Comparison of ENCODE assay signal across 11 cellular contexts in the genomic region with DNA sequence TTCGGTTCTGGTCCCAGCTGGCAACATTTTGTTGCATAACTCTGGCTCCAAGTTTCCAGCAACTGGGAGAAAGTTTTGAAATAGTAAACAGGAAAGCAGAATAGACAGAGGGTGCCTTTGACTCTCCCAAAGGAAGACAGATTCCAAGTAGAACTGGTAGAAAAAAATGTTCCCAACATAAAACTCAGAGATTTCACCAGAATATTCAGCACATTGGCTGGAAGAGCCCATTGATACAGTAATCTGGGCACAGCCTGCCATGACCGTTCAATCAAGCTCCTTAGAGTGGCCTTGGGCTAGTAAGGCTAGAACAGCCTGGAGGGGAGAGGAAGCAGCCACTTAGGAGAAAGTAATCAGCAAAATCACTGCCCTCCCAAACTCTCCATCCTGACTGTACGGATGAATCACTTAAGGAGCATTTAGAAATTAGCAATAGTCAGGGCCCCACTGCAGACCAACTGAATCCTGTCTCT.
DNase-seq lines count a peak whose midpoint lies in the region; ATAC-seq and TF ChIP-seq lines count a peak whose summit lies in the region.
"Had no signal": no experiment of that assay in that cellular context is flagged by ENCODE, and none has a peak within 500 bp of the region (broad histone marks: within the 10 kb centered on the region; RNA-seq: fewer than 3 reads in every experiment).

No MANE protein-coding gene starts in this region.

- peak overlapping the region; percentile 50 for H3K27ac ChIP-seq in layer of hippocampus (ENCODE audit: low read depth, low read length)
- H3K27ac ChIP-seq in CD4-positive, alpha-beta memory T cell (ENCODE audit: low read depth, low read length) = no peak overlapping the region

- no peaks in the 10 kb centered on the region for H3K9me3 Mint-ChIP-seq in CD4-positive, alpha-beta memory T cell

- no peaks in the 10 kb centered on the region for H3K9me3 ChIP-seq in CD4-positive, alpha-beta memory T cell (ENCODE audit: control insufficient read depth in 1 of 2, low read length in 2 of 2)

- peaks cover 19 to 48% (median 24%) of the 10 kb centered on the region in 4 donors for H3K4me1 Mint-ChIP-seq in CD4-positive, alpha-beta memory T cell
- H3K4me1 Mint-ChIP-seq: WTC11 had no signal

- TF ChIP-seq CTCF in choroid plexus epithelial cell (conservative IDR thresholded peaks at IDR 0.05; ENCODE audit: low read depth, low read length) = no peak

- DNase-seq in HT1080 (ENCODE audit: low read depth) = peak; percentile 81
- DNase-seq in choroid plexus epithelial cell (ENCODE audit: low read depth) = peak; percentile 57
- peak; percentile 71 for DNase-seq in stromal cell of bone marrow (ENCODE audit: low read depth)
- no peak for DNase-seq in cortex of kidney (lab: John Stamatoyannopoulos, UW)
- DNase-seq in activated T-cell treated with anti-CD3 and anti-CD28 coated beads, Interleukin-2, amount 50 U/mL, for 1 hour = no peak
- no peak for DNase-seq in CD4-positive, alpha-beta memory T cell
- DNase-seq: activated naive CD4-positive, alpha-beta T cell; naive thymus-derived CD8-positive, alpha-beta T cell had no signal

- peaks cover 19% of the 10 kb centered on the region for H3K4me1 ChIP-seq in CD4-positive, alpha-beta memory T cell (ENCODE audit: insufficient read depth, low read length)

- no peaks in the 10 kb centered on the region for H3K36me3 ChIP-seq in CD4-positive, alpha-beta memory T cell (ENCODE audit: insufficient read depth, low read length)

- CTCF ChIA-PET in CD4-positive, alpha-beta memory T cell (lab: Charles Lee; ENCODE audit: partially characterized antibody) = no interaction called here

- POLR2A ChIA-PET in CD4-positive, alpha-beta memory T cell (lab: Charles Lee; ENCODE audit: partially characterized antibody) = no interaction called here

- no peaks in the 10 kb centered on the region for H3K27me3 ChIP-seq in layer of hippocampus (ENCODE audit: control insufficient read depth, insufficient read depth, low read length)
- no peaks in the 10 kb centered on the region for H3K27me3 ChIP-seq in CD4-positive, alpha-beta memory T cell (ENCODE audit: insufficient read depth, low read length)

- intact Hi-C loops in CD4-positive, alpha-beta memory T cell (cut with micrococcal nuclease) = no loop called here

- no peak overlapping the region for H3K27ac Mint-ChIP-seq in CD4-positive, alpha-beta memory T cell
- H3K27ac Mint-ChIP-seq: WTC11 had no signal

- no peak overlapping the region for H3K4me3 Mint-ChIP-seq in CD4-positive, alpha-beta memory T cell
- H3K4me3 Mint-ChIP-seq: WTC11 had no signal

- no peak overlapping the region for H3K4me3 ChIP-seq in choroid plexus epithelial cell (ENCODE audit: low read depth, low read length)
- no peak overlapping the region for H3K4me3 ChIP-seq in CD4-positive, alpha-beta memory T cell (ENCODE audit: low read length in 2 of 2)

- H3K36me3 Mint-ChIP-seq in CD4-positive, alpha-beta memory T cell = peaks cover 1 to 15% of the 10 kb centered on the region in 2 donors

- H3K27me3 Mint-ChIP-seq in CD4-positive, alpha-beta memory T cell = no peaks in the 10 kb centered on the region
- H3K27me3 Mint-ChIP-seq: naive thymus-derived CD8-positive, alpha-beta T cell had no signal

- no peak for ATAC-seq in GM18858 (IDR thresholded peaks at IDR 0.05; ENCODE audit: unreplicated experiment)
- ATAC-seq: naive thymus-derived CD8-positive, alpha-beta T cell; WTC11 had no signal

Comparison
In these comparisons a context has a peak if more than half of its experiments do, and no peak if none do; other contexts are left out.
1. DNase-seq: peak in HT1080 (single experiment), choroid plexus epithelial cell (single experiment) and stromal cell of bone marrow (single experiment); none in cortex of kidney (single experiment), activated T-cell treated with anti-CD3 and anti-CD28 coated beads, Interleukin-2, amount 50 U/mL, for 1 hour (single experiment) and CD4-positive, alpha-beta memory T cell (0 of 5).